ENCODE assay signal across 8 cellular contexts in the genomic region with DNA sequence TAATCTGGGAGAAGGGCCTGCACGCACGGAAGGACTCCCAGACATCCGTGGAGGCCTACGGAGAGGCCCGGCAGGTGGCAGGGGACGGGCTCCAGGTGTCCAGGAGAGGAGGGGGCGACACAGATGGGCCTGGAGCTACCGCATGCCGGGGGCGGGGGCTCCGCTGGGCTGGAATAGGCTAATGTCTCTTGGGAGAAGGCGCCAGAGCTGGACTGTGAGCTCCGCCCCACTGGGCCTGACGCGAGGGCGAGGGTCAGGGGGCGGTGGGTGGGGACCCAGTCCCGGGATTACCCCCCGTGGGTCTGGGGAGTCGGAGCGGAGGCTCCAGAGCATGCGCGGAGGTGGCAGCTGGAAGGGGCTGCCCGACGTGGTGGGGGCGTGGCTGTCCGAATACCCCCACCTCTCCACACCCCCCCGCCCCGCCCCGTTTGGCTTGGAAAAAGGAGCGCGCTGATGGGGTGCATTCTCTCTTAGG. TPM values are rescaled to one million over a fixed set of nuclear protein-coding genes. Genes with fewer than 3 reads are reported as not detected.
A peak's percentile ranks its signal among the peaks of the same experiment; 100 is the strongest.
DNase-seq lines count a peak whose midpoint lies in the region; ATAC-seq and TF ChIP-seq lines count a peak whose summit lies in the region.

No MANE protein-coding gene starts in this region.

- no peaks in the 10 kb centered on the region for H3K27me3 ChIP-seq in lung (ENCODE audit: control insufficient read depth, insufficient read depth)

- DNase-seq in Ammon's horn (ENCODE audit: low spot score) (peak; percentile 48), NCI-H1694 (lab: John Stamatoyannopoulos, UW) (peak; percentile 48), dermis microvascular lymphatic vessel endothelial cell (ENCODE audit: low read depth in 2 of 2) (peak; percentile 32 to 65), lung (ENCODE audit: low spot score) (peak; percentile 29), T1000 (lab: John Stamatoyannopoulos, UW) (no peak)
- DNase-seq in activated CD4-positive, alpha-beta T cell treated with anti-CD3 and anti-CD28 coated beads, Interleukin-2, amount 50 U/mL, for 1 hour, result peak; percentile 32
- DNase-seq in stimulated activated CD8-positive, alpha-beta memory T cell treated with anti-CD3 and anti-CD28 coated beads, Interleukin-15, amount 100 ng/mL, for 4 hours (ENCODE audit: low read depth in 2 of 2), result peak; percentile 11

- no peaks in the 10 kb centered on the region for H3K9me3 ChIP-seq in lung (ENCODE audit: control insufficient read depth in 2 of 2, insufficient read depth in 1 of 2, low read length in 1 of 2)

- 1 to 2% methylated on average over 32 of the region's 32 CpGs for WGBS in lung, 2 donors

- H3K27ac ChIP-seq in lung (ENCODE audit: low read depth in 1 of 2, low read length in 1 of 2), result peak overlapping the region in 1 of 2 donors; percentile 86

- H3K4me3 ChIP-seq in lung, result peak overlapping the region; percentile 98

- peak; percentile 15 for ATAC-seq in GM21360 (IDR thresholded peaks at IDR 0.05; ENCODE audit: unreplicated experiment)
- peak; percentile 29 for ATAC-seq in lung (ENCODE audit: insufficient read depth, low FRiP score)

- TF ChIP-seq CTCF in lung (IDR thresholded peaks at IDR 0.05; ENCODE audit: control extremely low read depth, extremely low read depth), result no peak

- H3K36me3 ChIP-seq in lung (ENCODE audit: control insufficient read depth in 2 of 2, insufficient read depth in 2 of 2, low read length in 2 of 2), result peaks cover 0 to 3% of the 10 kb centered on the region in 2 donors

- peaks cover 5 to 17% of the 10 kb centered on the region in 2 donors for H3K4me1 ChIP-seq in lung (ENCODE audit: control insufficient read depth in 2 of 2, insufficient read depth in 2 of 2, low read length in 2 of 2)

RNA-seq across cellular contexts. Expression of a gene that starts 0.7 kb away (rescaled TPM):
- total RNA-seq in dermis microvascular lymphatic vessel endothelial cell, result 9.2 and 12.5 TPM in 2 replicates
- total RNA-seq in lung, result 10 to 100 TPM; 21.4 to 28.6 TPM
- polyA plus RNA-seq in lung, result 1 to 10 TPM; 3.7 to 5.4 TPM

RNA-seq across cellular contexts. Expression of a gene that starts 47.2 kb away (rescaled TPM):
- total RNA-seq in dermis microvascular lymphatic vessel endothelial cell, result 6.8 and 10.6 TPM in 2 replicates
- 10 to 100 TPM; 32.4 to 60.4 TPM for total RNA-seq in lung
- polyA plus RNA-seq in lung, result 1 to 10 TPM; 4.4 to 6.8 TPM
